In genomic region chr2:54114479-54114878, GRCh38 we compare ENCODE assay signal across 7 cellular contexts. TPM values are rescaled to one million over a fixed set of nuclear protein-coding genes. Genes with fewer than 3 reads are reported as not detected.
DNase-seq lines count a peak whose midpoint lies in the region; ATAC-seq and TF ChIP-seq lines count a peak whose summit lies in the region.
"Not testable (repeated sequence)": the region's sequence is repeated elsewhere in the genome, so short reads cannot be mapped to it uniquely, and the experiment has no call there.

No MANE protein-coding gene starts in this region.

- peak overlapping the region; percentile 98 for H3K9ac ChIP-seq in OCI-LY3 (ENCODE audit: low read length)
- not testable (repeated sequence) for H3K9ac ChIP-seq in mammary epithelial cell (ENCODE audit: insufficient read depth, low read length)

- intact Hi-C loops in mammary epithelial cell (cut with micrococcal nuclease): loop anchor here (2.0 kb wide), 2 partner anchors 216 to 388 kb away; a partner anchor contains a TSS
- intact Hi-C loops in spleen (cut with DNase I; ENCODE audit: low total_unique reads): not testable (repeated sequence)

- H3K27ac ChIP-seq in GM23338 (ENCODE audit: low read depth) (peak overlapping the region; percentile 99; the same call in 1 of the 2 replicates), OCI-LY3 (ENCODE audit: low read length) (peak overlapping the region; percentile 89), mammary epithelial cell (ENCODE audit: insufficient read depth, low read depth, low read length) (peak overlapping the region; percentile 91), cardiac muscle cell (peak overlapping the region; percentile 97), spleen (peak overlapping the region; percentile 98 to 100 (median 99))

- H3K4me3 Mint-ChIP-seq in GM23338: peak overlapping the region; percentile 93
- H3K4me3 Mint-ChIP-seq in activated CD8-positive, alpha-beta T cell treated with anti-CD3 and anti-CD28 coated beads, Interleukin-2, amount 10 ng/mL, durations not matched to agents 7 days and 5 days: peak overlapping the region; percentile 87
- peak overlapping the region; percentile 90 to 99 (median 97) for H3K4me3 Mint-ChIP-seq in naive B cell

- in situ Hi-C loops in mammary epithelial cell (cut with MboI; ENCODE audit: low sequenced_read_pairs in 2 of 2): loop anchor here in 1 of 2 donors (25.0 kb wide), 1 partner anchor 398 kb away; no protein-coding TSS in a partner anchor

- WGBS in mammary epithelial cell (ENCODE audit: low coverage, missing lambda C conversion rate): 100% methylated on average over 5 of the region's 6 CpGs
- 84 to 93% (median 89%) methylated on average over 6 of the region's 6 CpGs for WGBS in spleen, 5 donors

- H3K79me2 ChIP-seq in GM23338 (replicated peaks; ENCODE audit: insufficient read depth); OCI-LY3 (ENCODE audit: low read length); mammary epithelial cell (ENCODE audit: insufficient read depth, low read length): not testable (repeated sequence)

- DNase-seq in GM23338 (ENCODE audit: low spot score); activated CD8-positive, alpha-beta T cell treated with anti-CD3 and anti-CD28 coated beads, Interleukin-2, amount 10 ng/mL, durations not matched to agents 7 days and 5 days; mammary epithelial cell; cardiac muscle cell (ENCODE audit: low read depth in 1 of 2, low spot score in 1 of 2); naive B cell; spleen: not testable (repeated sequence)

- not testable (repeated sequence) for TF ChIP-seq POLR2A in spleen (IDR thresholded peaks at IDR 0.05)

- H3K27ac Mint-ChIP-seq in GM23338: peak overlapping the region; percentile 100
- H3K27ac Mint-ChIP-seq in activated CD8-positive, alpha-beta T cell treated with anti-CD3 and anti-CD28 coated beads, Interleukin-2, amount 10 ng/mL, durations not matched to agents 7 days and 5 days: peak overlapping the region; percentile 98
- H3K27ac Mint-ChIP-seq in naive B cell: peak overlapping the region; percentile 99 to 100 (median 99)

- H3K36me3 ChIP-seq in GM23338 (ENCODE audit: insufficient read depth) (peaks cover 14% of the 10 kb centered on the region), spleen (peaks cover 0 to 13% (median 0%) of the 10 kb centered on the region in 6 donors)
- not testable (repeated sequence) for H3K36me3 ChIP-seq in OCI-LY3 (replicated peaks; ENCODE audit: low read depth, low read length); mammary epithelial cell (ENCODE audit: insufficient read depth, low read length); cardiac muscle cell

- peak overlapping the region; percentile 75 for H3K4me3 ChIP-seq in GM23338
- peak overlapping the region; percentile 90 for H3K4me3 ChIP-seq in OCI-LY3 (ENCODE audit: low read length)
- H3K4me3 ChIP-seq in mammary epithelial cell (replicated peaks in 1 of 3; ENCODE audit: insufficient read depth in 1 of 3, low read depth in 2 of 3, low read length in 3 of 3): peak overlapping the region; percentile 68 to 73 (median 70)
- peak overlapping the region; percentile 61 for H3K4me3 ChIP-seq in cardiac muscle cell
- H3K4me3 ChIP-seq in spleen: peak overlapping the region in 2 of 8 donors; percentile 63 to 82

- not testable (repeated sequence) for H3K9me3 ChIP-seq in OCI-LY3 (ENCODE audit: insufficient read depth, low read length); mammary epithelial cell (replicated peaks; ENCODE audit: insufficient read depth, low read length); cardiac muscle cell (ENCODE audit: low read depth); spleen

- not testable (repeated sequence) for H3K4me1 ChIP-seq in GM23338 (ENCODE audit: insufficient read depth); OCI-LY3 (ENCODE audit: low read length); mammary epithelial cell (ENCODE audit: insufficient read depth, low read length); cardiac muscle cell (ENCODE audit: low read depth)
- H3K4me1 ChIP-seq in spleen: peaks cover 6 to 18% (median 10%) of the 10 kb centered on the region in 6 donors

- not testable (repeated sequence) for H3F3A ChIP-seq in GM23338 (replicated peaks; ENCODE audit: low read depth)

- peaks cover 33% of the 10 kb centered on the region for H3K9me3 Mint-ChIP-seq in GM23338
- not testable (repeated sequence) for H3K9me3 Mint-ChIP-seq in activated CD8-positive, alpha-beta T cell treated with anti-CD3 and anti-CD28 coated beads, Interleukin-2, amount 10 ng/mL, durations not matched to agents 7 days and 5 days (ENCODE audit: insufficient read depth); naive B cell

- dilution Hi-C loops in mammary epithelial cell (cut with HindIII; ENCODE audit: low sequenced_read_pairs): not testable (repeated sequence)

- CTCF ChIA-PET in activated CD8-positive, alpha-beta T cell treated with anti-CD3 and anti-CD28 coated beads, Interleukin-2, amount 10 ng/mL, durations not matched to agents 7 days and 5 days (lab: Charles Lee): interaction anchor here (1.0 to 2.2 kb wide), 3 partner anchors 7 to 388 kb away, joined by 3 to 16 read pairs (median 3); no protein-coding TSS in a partner anchor
- CTCF ChIA-PET in mammary epithelial cell (lab: Charles Lee; ENCODE audit: low non-redundant PET): not testable (repeated sequence)

- not testable (repeated sequence) for H3K4me1 Mint-ChIP-seq in GM23338
- H3K4me1 Mint-ChIP-seq in activated CD8-positive, alpha-beta T cell treated with anti-CD3 and anti-CD28 coated beads, Interleukin-2, amount 10 ng/mL, durations not matched to agents 7 days and 5 days (ENCODE audit: low read depth): peaks cover 15% of the 10 kb centered on the region
- peaks cover 18 to 23% (median 21%) of the 10 kb centered on the region in 3 donors for H3K4me1 Mint-ChIP-seq in naive B cell

- not testable (repeated sequence) for BruUV-seq in mammary epithelial cell (replicated peaks; lab: Mats Ljungman, UMichigan)

- H3K9me2 ChIP-seq in GM23338 (ENCODE audit: insufficient read depth): not testable (repeated sequence)

- H3K27me3 Mint-ChIP-seq in GM23338 (ENCODE audit: insufficient read depth, low read depth, poor library complexity); activated CD8-positive, alpha-beta T cell treated with anti-CD3 and anti-CD28 coated beads, Interleukin-2, amount 10 ng/mL, durations not matched to agents 7 days and 5 days (ENCODE audit: low read depth); naive B cell: not testable (repeated sequence)

- POLR2A ChIA-PET in activated CD8-positive, alpha-beta T cell treated with anti-CD3 and anti-CD28 coated beads, Interleukin-2, amount 10 ng/mL, durations not matched to agents 7 days and 5 days (lab: Charles Lee): interaction anchor here (1.5 kb wide), 1 partner anchor 8 kb away, joined by 4 read pairs; no protein-coding TSS in a partner anchor

- H3K36me3 Mint-ChIP-seq in GM23338 (ENCODE audit: low read depth) (peaks cover 35% of the 10 kb centered on the region), naive B cell (peaks cover 5 to 25% of the 10 kb centered on the region in 2 donors)
- peaks cover 21% of the 10 kb centered on the region for H3K36me3 Mint-ChIP-seq in activated CD8-positive, alpha-beta T cell treated with anti-CD3 and anti-CD28 coated beads, Interleukin-2, amount 10 ng/mL, durations not matched to agents 7 days and 5 days (ENCODE audit: low read depth)

- H2AFZ ChIP-seq in GM23338: peak overlapping the region; percentile 85; the same call in 1 of the 2 replicates
- not testable (repeated sequence) for H2AFZ ChIP-seq in OCI-LY3 (ENCODE audit: low read depth, low read length); mammary epithelial cell (ENCODE audit: low read depth, low read length)

- peak overlapping the region; percentile 76 for H3K4me2 ChIP-seq in GM23338
- peak overlapping the region; percentile 76 for H3K4me2 ChIP-seq in OCI-LY3 (ENCODE audit: low read length)
- peak overlapping the region; percentile 67 for H3K4me2 ChIP-seq in mammary epithelial cell (ENCODE audit: insufficient read depth, low read depth, low read length)

- not testable (repeated sequence) for TF ChIP-seq CTCF in GM23338 (conservative IDR thresholded peaks at IDR 0.05; ENCODE audit: low read depth in 2 of 2); OCI-LY3 (IDR thresholded peaks at IDR 0.05; ENCODE audit: low read depth, low read length); mammary epithelial cell (conservative IDR thresholded peaks at IDR 0.05 in 1 of 2, IDR thresholded peaks at IDR 0.05 in 1 of 2; ENCODE audit: extremely low read depth in 1 of 2, insufficient read depth in 1 of 2, low read depth in 1 of 2, low read length in 2 of 2); cardiac muscle cell (IDR thresholded peaks at IDR 0.05; ENCODE audit: low read depth, low read length); spleen (IDR thresholded peaks at IDR 0.05 in 8 of 11, conservative IDR thresholded peaks at IDR 0.05 in 3 of 11)

- not testable (repeated sequence) for ATAC-seq in GM23338; activated CD8-positive, alpha-beta T cell treated with anti-CD3 and anti-CD28 coated beads, Interleukin-2, amount 10 ng/mL, durations not matched to agents 7 days and 5 days; naive B cell (ENCODE audit: low read depth in 2 of 2)

- not testable (repeated sequence) for H3K27me3 ChIP-seq in GM23338 (ENCODE audit: insufficient read depth); OCI-LY3 (ENCODE audit: low read depth, low read length); mammary epithelial cell (ENCODE audit: insufficient read depth, low read length); cardiac muscle cell; spleen (replicated peaks in 1 of 7)

- H4K20me1 ChIP-seq in GM23338 (replicated peaks; ENCODE audit: insufficient read depth); OCI-LY3 (ENCODE audit: insufficient read depth, low read length); mammary epithelial cell (ENCODE audit: insufficient read depth, low read length): not testable (repeated sequence)

RNA-seq across cellular contexts. Expression of gene ACYP2, which starts 0.9 kb away (rescaled TPM):
- total RNA-seq in GM23338 (2014; rRNA removed; shearing (Covaris generic)): 1.1 and 2.3 TPM in 2 replicates
- polyA plus RNA-seq in GM23338 (2016; fragmentation: Nextera tagmentation; extraction: Ambion mirVana): 14.2 and 15.5 TPM in 2 replicates
- 1 to 10 TPM; 9.0 to 9.6 TPM for total RNA-seq in activated CD8-positive, alpha-beta T cell treated with anti-CD3 and anti-CD28 coated beads, Interleukin-2, amount 10 ng/mL, durations not matched to agents 7 days and 5 days
- total RNA-seq in mammary epithelial cell: 10 to 100 TPM; 14.0 to 19.3 TPM
- polyA plus RNA-seq in mammary epithelial cell: 12.7 TPM
- polyA minus RNA-seq in mammary epithelial cell: 33.3 TPM
- 12.6 and 42.9 TPM in 2 replicates for total RNA-seq in cardiac muscle cell
- polyA plus RNA-seq in cardiac muscle cell: 37.7 and 46.8 TPM in 2 replicates
- 10 to 100 TPM; 10.0 to 28.9 (median 25.0) TPM for polyA plus RNA-seq in naive B cell (ENCODE audit: low read depth in 6 of 6)
- total RNA-seq in spleen: 10 to 100 TPM; 14.6 to 24.7 (median 19.3) TPM
- 10 to 100 TPM; 25.4 to 32.3 (median 27.3) TPM for polyA plus RNA-seq in spleen
